In the genomic region with DNA sequence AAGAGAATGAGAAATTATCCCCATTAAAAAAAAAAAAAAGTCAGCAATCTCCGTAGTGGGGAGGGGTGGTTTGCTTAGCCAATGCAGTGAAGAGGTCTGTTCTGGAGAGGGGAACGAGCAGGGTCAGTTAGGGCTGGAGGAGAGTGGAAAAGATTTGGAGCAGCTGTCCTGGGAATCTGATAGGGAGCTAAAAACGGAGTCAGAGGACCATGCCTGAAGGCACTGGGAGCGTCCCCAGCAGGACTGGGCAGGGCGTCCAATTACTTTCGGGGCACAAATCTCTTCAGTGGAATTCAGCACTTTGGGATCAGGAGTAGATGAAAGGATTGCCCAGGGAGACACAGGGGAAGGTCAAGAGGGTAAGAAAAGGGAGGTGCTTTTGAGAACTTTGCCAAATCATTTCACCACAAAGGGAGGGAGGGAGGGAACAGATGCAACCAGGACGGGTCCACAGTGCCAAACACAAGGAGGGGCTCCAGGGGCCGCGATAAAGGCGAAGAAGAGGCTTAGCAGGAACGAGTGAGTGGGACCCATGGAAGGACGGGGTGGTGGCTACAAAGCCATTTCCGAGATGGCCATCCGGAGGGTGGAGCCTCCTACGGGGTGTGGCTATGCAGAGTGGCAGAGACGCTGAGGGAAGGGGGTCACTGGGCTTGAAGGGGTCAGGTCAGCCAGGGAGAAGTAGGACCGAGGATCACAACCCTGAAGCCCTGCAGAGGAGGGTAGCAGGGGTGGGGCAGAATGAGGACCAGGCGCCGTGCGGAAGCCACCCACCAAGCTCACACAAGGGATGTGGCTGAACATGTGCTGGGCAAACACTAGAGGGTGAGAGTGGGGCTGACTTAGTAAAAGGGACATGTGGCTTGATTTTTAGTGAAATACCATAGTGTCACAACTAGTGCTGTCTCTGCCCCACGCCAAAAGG, we compare ENCODE assay signal across 1 cellular context.
TF ChIP-seq lines count a peak whose summit lies in the region.

No MANE protein-coding gene starts in this region.

TF ChIP-seq in SK-N-SH, 30 proteins besides CTCF, POLR2A, EP300 and RAD21 (continued from another document):
- no peak for TF ChIP-seq CHD2 (IDR thresholded peaks at IDR 0.05; ENCODE audit: low read length, partially characterized antibody)
- no peak for TF ChIP-seq JUND (IDR thresholded peaks at IDR 0.05)
- no peak for TF ChIP-seq GATA2 (CRISPR knock-in tag; IDR thresholded peaks at IDR 0.05)
- no peak for TF ChIP-seq FOXM1 (IDR thresholded peaks at IDR 0.05; ENCODE audit: low read depth)
- TF ChIP-seq FOXJ3 (CRISPR knock-in tag; IDR thresholded peaks at IDR 0.05) = no peak
